11 cellular contexts compared by ENCODE assay signal in genomic region chr5:459562-460412, GRCh38. TPM values are rescaled to one million over a fixed set of nuclear protein-coding genes. Genes with fewer than 3 reads are reported as not detected.
DNase-seq lines count a peak whose midpoint lies in the region; ATAC-seq and TF ChIP-seq lines count a peak whose summit lies in the region.
"Had no signal": no experiment of that assay in that cellular context is flagged by ENCODE, and none has a peak within 500 bp of the region (broad histone marks: within the 10 kb centered on the region; RNA-seq: fewer than 3 reads in every experiment).

No MANE protein-coding gene starts in this region.

- peak overlapping the region; percentile 89 for H3K27ac Mint-ChIP-seq in stimulated activated naive CD8-positive, alpha-beta T cell treated with anti-CD3 and anti-CD28 coated beads, Interleukin-15, Interleukin-2, amounts not matched to agents 100 ng/mL and 50 ng/mL, for 24 hours
- peak overlapping the region; percentile 98 for H3K27ac Mint-ChIP-seq in activated naive CD8-positive, alpha-beta T cell
- H3K27ac Mint-ChIP-seq in GM23338: no peak overlapping the region
- H3K27ac Mint-ChIP-seq: immature natural killer cell had no signal

- H2BK5ac ChIP-seq in mesenchymal stem cell (ENCODE audit: low read depth, low read length, poor library complexity, severe bottlenecking): no peak overlapping the region

- 96% methylated on average over 23 of the region's 26 CpGs for WGBS in mesenchymal stem cell

- no peak overlapping the region for H2BK15ac ChIP-seq in mesenchymal stem cell (ENCODE audit: low read depth, poor library complexity, severe bottlenecking)

- no peak overlapping the region for H3K4ac ChIP-seq in mesenchymal stem cell (ENCODE audit: low read depth in 1 of 2, low read length in 2 of 2)

- no peaks in the 10 kb centered on the region for H3K27me3 ChIP-seq in mesenchymal stem cell (ENCODE audit: control insufficient read depth in 1 of 2, insufficient read depth in 1 of 2, low read length in 2 of 2)
- H3K27me3 ChIP-seq in GM23338 (ENCODE audit: insufficient read depth): no peaks in the 10 kb centered on the region
- H3K27me3 ChIP-seq: stomach had no signal

- peaks cover 14% of the 10 kb centered on the region for H3K79me2 ChIP-seq in GM23338 (replicated peaks; ENCODE audit: insufficient read depth)

- H3K27me3 Mint-ChIP-seq in stimulated activated naive CD8-positive, alpha-beta T cell treated with anti-CD3 and anti-CD28 coated beads, Interleukin-15, Interleukin-2, amounts not matched to agents 100 ng/mL and 50 ng/mL, for 24 hours: no peaks in the 10 kb centered on the region
- H3K27me3 Mint-ChIP-seq in activated naive CD8-positive, alpha-beta T cell: no peaks in the 10 kb centered on the region
- H3K27me3 Mint-ChIP-seq in GM23338 (ENCODE audit: insufficient read depth, low read depth, poor library complexity): no peaks in the 10 kb centered on the region

- H3K9me3 Mint-ChIP-seq in stimulated activated naive CD8-positive, alpha-beta T cell treated with anti-CD3 and anti-CD28 coated beads, Interleukin-15, Interleukin-2, amounts not matched to agents 100 ng/mL and 50 ng/mL, for 24 hours: no peaks in the 10 kb centered on the region
- H3K9me3 Mint-ChIP-seq in activated naive CD8-positive, alpha-beta T cell (ENCODE audit: low read depth): no peaks in the 10 kb centered on the region
- H3K9me3 Mint-ChIP-seq in GM23338: no peaks in the 10 kb centered on the region
- H3K9me3 Mint-ChIP-seq: immature natural killer cell had no signal

- H3K18ac ChIP-seq in mesenchymal stem cell (ENCODE audit: low read depth in 1 of 2, low read length in 2 of 2): no peak overlapping the region

- peaks cover 72% of the 10 kb centered on the region for H3K36me3 Mint-ChIP-seq in stimulated activated naive CD8-positive, alpha-beta T cell treated with anti-CD3 and anti-CD28 coated beads, Interleukin-15, Interleukin-2, amounts not matched to agents 100 ng/mL and 50 ng/mL, for 24 hours (ENCODE audit: low read depth)
- peaks cover 33% of the 10 kb centered on the region for H3K36me3 Mint-ChIP-seq in activated naive CD8-positive, alpha-beta T cell
- H3K36me3 Mint-ChIP-seq in GM23338 (ENCODE audit: low read depth): peaks cover 45% of the 10 kb centered on the region

- H3K14ac ChIP-seq in mesenchymal stem cell (ENCODE audit: low read length in 2 of 2): no peak overlapping the region

- peaks cover 71% of the 10 kb centered on the region for H3K4me1 Mint-ChIP-seq in stimulated activated naive CD8-positive, alpha-beta T cell treated with anti-CD3 and anti-CD28 coated beads, Interleukin-15, Interleukin-2, amounts not matched to agents 100 ng/mL and 50 ng/mL, for 24 hours (ENCODE audit: low read depth)
- H3K4me1 Mint-ChIP-seq in activated naive CD8-positive, alpha-beta T cell (ENCODE audit: low read depth): peaks cover 68% of the 10 kb centered on the region
- H3K4me1 Mint-ChIP-seq in GM23338: peaks cover 7% of the 10 kb centered on the region; the same call in 2 of the 3 replicates

- no peak overlapping the region for H3K23ac ChIP-seq in mesenchymal stem cell (ENCODE audit: low read length in 2 of 2)

- H2AFZ ChIP-seq in mesenchymal stem cell (ENCODE audit: low read depth, low read length) (no peak overlapping the region), GM23338 (no peak overlapping the region)

- H3K9me3 ChIP-seq in mesenchymal stem cell (ENCODE audit: control insufficient read depth, low read length): no peaks in the 10 kb centered on the region
- H3K9me3 ChIP-seq: stomach had no signal

- no peak overlapping the region for H3K4me2 ChIP-seq in mesenchymal stem cell (ENCODE audit: low read length, poor library complexity, severe bottlenecking)
- no peak overlapping the region for H3K4me2 ChIP-seq in GM23338

- no peak for TF ChIP-seq CTCF in GM23338 (conservative IDR thresholded peaks at IDR 0.05; ENCODE audit: low read depth in 2 of 2)

- no peak for ATAC-seq in stimulated activated naive CD8-positive, alpha-beta T cell treated with anti-CD3 and anti-CD28 coated beads, Interleukin-15, Interleukin-2, amounts not matched to agents 100 U/mL and 50 U/mL, for 24 hours
- no peak for ATAC-seq in GM23338

- H4K8ac ChIP-seq in mesenchymal stem cell (ENCODE audit: low read length): no peak overlapping the region

- no peaks in the 10 kb centered on the region for H3K9me2 ChIP-seq in GM23338 (ENCODE audit: insufficient read depth)

- H3K36me3 ChIP-seq in mesenchymal stem cell (ENCODE audit: control insufficient read depth in 1 of 2, insufficient read depth in 2 of 2, low read depth in 1 of 2, low read length in 2 of 2): peaks cover 63 to 88% of the 10 kb centered on the region in 2 experiments
- H3K36me3 ChIP-seq in GM23338 (ENCODE audit: insufficient read depth): peaks cover 20% of the 10 kb centered on the region; the same call in 1 of the 2 replicates

- H3K4me3 Mint-ChIP-seq in stimulated activated naive CD8-positive, alpha-beta T cell treated with anti-CD3 and anti-CD28 coated beads, Interleukin-15, Interleukin-2, amounts not matched to agents 100 ng/mL and 50 ng/mL, for 24 hours: peak overlapping the region; percentile 69
- peak overlapping the region; percentile 79 for H3K4me3 Mint-ChIP-seq in activated naive CD8-positive, alpha-beta T cell
- H3K4me3 Mint-ChIP-seq in GM23338: no peak overlapping the region
- H3K4me3 Mint-ChIP-seq: immature natural killer cell had no signal

- H3K79me1 ChIP-seq in mesenchymal stem cell (replicated peaks; ENCODE audit: low read length, poor library complexity, severe bottlenecking): peaks cover 42% of the 10 kb centered on the region

- H3K4me3 ChIP-seq in mesenchymal stem cell (ENCODE audit: insufficient read depth in 1 of 2, low read depth in 1 of 2, low read length in 2 of 2): no peak overlapping the region
- H3K4me3 ChIP-seq in GM23338: no peak overlapping the region
- H3K4me3 ChIP-seq: stomach had no signal

- H3K27ac ChIP-seq in mesenchymal stem cell (ENCODE audit: low read length, poor library complexity, severe bottlenecking) (no peak overlapping the region), GM23338 (ENCODE audit: low read depth) (no peak overlapping the region)
- H3K27ac ChIP-seq: stomach had no signal

- no peak overlapping the region for H2BK120ac ChIP-seq in mesenchymal stem cell (ENCODE audit: low read depth, low read length)

- H3K9ac ChIP-seq in mesenchymal stem cell (ENCODE audit: low read length): peak overlapping the region; percentile 78

- no peaks in the 10 kb centered on the region for H4K20me1 ChIP-seq in GM23338 (replicated peaks; ENCODE audit: insufficient read depth)

- H3K4me1 ChIP-seq in mesenchymal stem cell (ENCODE audit: control insufficient read depth, insufficient read depth, low read depth, low read length): peaks cover 5% of the 10 kb centered on the region
- H3K4me1 ChIP-seq in GM23338 (ENCODE audit: insufficient read depth): peaks cover 4% of the 10 kb centered on the region
- H3K4me1 ChIP-seq: stomach had no signal

- no peak for DNase-seq in stimulated activated naive CD8-positive, alpha-beta T cell treated with anti-CD3 and anti-CD28 coated beads, Interleukin-15, Interleukin-2, amounts not matched to agents 100 U/mL and 50 U/mL, for 24 hours
- DNase-seq in mesenchymal stem cell (no peak), globus pallidus (ENCODE audit: low spot score) (no peak), GM23338 (ENCODE audit: low spot score) (no peak), kidney tubule cell (ENCODE audit: low spot score) (no peak), 8988T (no peak)
- DNase-seq: immature natural killer cell; NK-92 treated with Interleukin-12 subunit alpha and Interleukin-12 subunit beta, amount 100 ng/mL, for 24 hours; stomach had no signal

- no peak overlapping the region for H4K91ac ChIP-seq in mesenchymal stem cell (ENCODE audit: low read length)

- H3F3A ChIP-seq in GM23338 (replicated peaks; ENCODE audit: low read depth): no peaks in the 10 kb centered on the region

- no peak overlapping the region for H2AK5ac ChIP-seq in mesenchymal stem cell (ENCODE audit: low read length, severe bottlenecking)

- no peak overlapping the region for H2BK12ac ChIP-seq in mesenchymal stem cell (ENCODE audit: low read length in 2 of 2)

TF ChIP-seq in GM23338, 12 proteins besides CTCF, POLR2A, EP300 and RAD21 (continues in another document):
- TF ChIP-seq ZNF331 (CRISPR knock-in tag; IDR thresholded peaks at IDR 0.05; ENCODE audit: low read depth): no peak

RNA-seq across cellular contexts. Expression of gene EXOC3, which starts 16.8 kb away (rescaled TPM):
- 24.3 TPM for polyA plus RNA-seq in mesenchymal stem cell (2013, experiment 1 of 2)
- 23.1 TPM for polyA plus RNA-seq in mesenchymal stem cell (2013, experiment 2 of 2)
- total RNA-seq in GM23338 (2014; rRNA removed; shearing (Covaris generic)): 24.2 and 31.6 TPM in 2 replicates
- 13.4 and 13.8 TPM in 2 replicates for polyA plus RNA-seq in GM23338 (2016; fragmentation: Nextera tagmentation; extraction: Ambion mirVana)
